9 cellular contexts compared by ENCODE assay signal in genomic region chr14:71103662-71104484, GRCh38.
A peak's percentile ranks its signal among the peaks of the same experiment; 100 is the strongest.
DNase-seq lines count a peak whose midpoint lies in the region; ATAC-seq, FAIRE-seq and TF ChIP-seq lines count a peak whose summit lies in the region.
"Had no signal": no experiment of that assay in that cellular context is flagged by ENCODE, and none has a peak within 500 bp of the region (broad histone marks: within the 10 kb centered on the region; RNA-seq: fewer than 3 reads in every experiment).

No MANE protein-coding gene starts in this region.

- TF ChIP-seq CTCF in A673 (conservative IDR thresholded peaks at IDR 0.05; ENCODE audit: low read depth, low read length) = peak; percentile 89
- TF ChIP-seq CTCF in GM12864 (IDR thresholded peaks at IDR 0.05; ENCODE audit: low read depth, low read length, missing control alignments) = peak; percentile 74
- TF ChIP-seq CTCF in fibroblast of villous mesenchyme (IDR thresholded peaks at IDR 0.05; ENCODE audit: insufficient read depth, low read depth, low read length) = peak; percentile 84
- peak; percentile 88 for TF ChIP-seq CTCF in progenitor cell of endocrine pancreas (IDR thresholded peaks at IDR 0.05; ENCODE audit: unreplicated experiment)

- H3K27me3 Mint-ChIP-seq in progenitor cell of endocrine pancreas = no peaks in the 10 kb centered on the region
- H3K27me3 Mint-ChIP-seq: dendritic cell treated with granulocyte-macrophage colony-stimulating factor and Interleukin-4, amounts not matched to agents 40 ng/mL and 50 ng/mL, for 4 days had no signal

- H3K4me1 ChIP-seq in A673 (ENCODE audit: insufficient read depth, low read length, poor library complexity, severe bottlenecking) = no peaks in the 10 kb centered on the region

- H3K9me3 ChIP-seq in A673 (ENCODE audit: low read depth, low read length, poor library complexity, severe bottlenecking) = no peaks in the 10 kb centered on the region

- POLR2A ChIA-PET in A673 (lab: Charles Lee; ENCODE audit: low non-redundant PET) = interaction anchor here (0.6 kb wide), 1 partner anchor 641 kb away, joined by 8 read pairs; no protein-coding TSS in a partner anchor

- H3K4me3 ChIP-seq in A673 (ENCODE audit: low read depth, low read length, poor library complexity, severe bottlenecking) = no peak overlapping the region
- no peak overlapping the region for H3K4me3 ChIP-seq in GM12864 (ENCODE audit: low read depth, low read length)
- H3K4me3 ChIP-seq in fibroblast of villous mesenchyme (ENCODE audit: low read depth, low read length) = no peak overlapping the region

- peak overlapping the region; percentile 6 for H3K27ac ChIP-seq in A673 (ENCODE audit: low read depth, low read length, poor library complexity, severe bottlenecking)

- no peak overlapping the region for H3K27ac Mint-ChIP-seq in progenitor cell of endocrine pancreas
- H3K27ac Mint-ChIP-seq: dendritic cell treated with granulocyte-macrophage colony-stimulating factor and Interleukin-4, amounts not matched to agents 40 ng/mL and 50 ng/mL, for 4 days had no signal

- CTCF ChIA-PET in A673 (lab: Charles Lee) = interaction anchor here (1.0 to 1.1 kb wide), 3 partner anchors 16 to 753 kb away, joined by 3 read pairs; no protein-coding TSS in a partner anchor

- no peaks in the 10 kb centered on the region for H3K9me3 Mint-ChIP-seq in progenitor cell of endocrine pancreas (ENCODE audit: low read depth)
- H3K9me3 Mint-ChIP-seq: dendritic cell treated with granulocyte-macrophage colony-stimulating factor and Interleukin-4, amounts not matched to agents 40 ng/mL and 50 ng/mL, for 4 days had no signal

- H3K36me3 ChIP-seq in A673 (ENCODE audit: insufficient read depth, low read length, poor library complexity, severe bottlenecking) = peaks cover 39% of the 10 kb centered on the region

- H3K27me3 ChIP-seq in A673 (replicated peaks; ENCODE audit: insufficient read depth, low read depth, low read length, poor library complexity) = no peaks in the 10 kb centered on the region

- intact Hi-C loops in A673 (cut with micrococcal nuclease; ENCODE audit: unreplicated experiment) = loop anchor here (10.0 kb wide), 1 partner anchor 751 kb away; no protein-coding TSS in a partner anchor

- no peak overlapping the region for H3K4me3 Mint-ChIP-seq in progenitor cell of endocrine pancreas (ENCODE audit: low read depth)
- H3K4me3 Mint-ChIP-seq: dendritic cell treated with granulocyte-macrophage colony-stimulating factor and Interleukin-4, amounts not matched to agents 40 ng/mL and 50 ng/mL, for 4 days had no signal

- H3K4me1 Mint-ChIP-seq in progenitor cell of endocrine pancreas (ENCODE audit: low read depth) = peaks cover 9% of the 10 kb centered on the region

- no TSS peak for BruUV-seq in A673 (replicated peaks; lab: Mats Ljungman, UMichigan)

- DNase-seq in A673 (ENCODE audit: low spot score) (peak; percentile 72), GM12864 (ENCODE audit: low read depth) (peak; percentile 21), NCI-H1694 (lab: John Stamatoyannopoulos, UW) (peak; percentile 85), fibroblast of villous mesenchyme (ENCODE audit: low read depth) (peak; percentile 83), progenitor cell of endocrine pancreas (ENCODE audit: low spot score, unreplicated experiment) (no peak), HK-2 (ENCODE audit: unreplicated experiment) (no peak)

- ATAC-seq in GM21423 (IDR thresholded peaks at IDR 0.05; ENCODE audit: unreplicated experiment) = no peak

- H3K36me3 Mint-ChIP-seq in progenitor cell of endocrine pancreas (ENCODE audit: insufficient read depth) = peaks cover 14% of the 10 kb centered on the region

- peak; percentile 92 for FAIRE-seq in TTC549 (lab: Jason Lieb, UNC)

Comparison
In these comparisons a context has a peak if more than half of its experiments do, and no peak if none do; other contexts are left out.
1. DNase-seq: peak in A673 (single experiment), GM12864 (single experiment), NCI-H1694 (single experiment) and fibroblast of villous mesenchyme (single experiment); none in progenitor cell of endocrine pancreas (single experiment) and HK-2 (single experiment).
2. Peak in every context shown above with its lines, with median percentiles within 50 percentile points of each other: CTCF ChIP-seq.